ENCODE assay signal across 29 cellular contexts in genomic region chr13:39376088-39376487, GRCh38.
"Had no signal": no experiment of that assay in that cellular context is flagged by ENCODE, and none has a peak within 500 bp of the region (broad histone marks: within the 10 kb centered on the region; RNA-seq: fewer than 3 reads in every experiment).

No MANE protein-coding gene starts in this region.

- H3K36me3 ChIP-seq: breast epithelium had no signal

- ATAC-seq: activated CD8-positive, alpha-beta T cell treated with anti-CD3 and anti-CD28 coated beads for 36 hours; activated T-cell treated with anti-CD3 and anti-CD28 coated beads, Interleukin-2, amount 50 U/mL, for 72 hours; activated T-helper 17 cell treated with anti-CD3 and anti-CD28 coated beads, Interleukin-2, amount 50 U/mL, for 72 hours; body of pancreas; K562; PC-3; Right ventricle myocardium inferior had no signal

- H3K27ac ChIP-seq: body of pancreas, RWPE1 had no signal

- H3K4me3 ChIP-seq: body of pancreas, breast epithelium, K562 had no signal

- H3K9me3 ChIP-seq: body of pancreas, breast epithelium had no signal

- H3K4me1 ChIP-seq: body of pancreas, breast epithelium had no signal

- DNase-seq: activated CD4-positive, alpha-beta T cell treated with anti-CD3 and anti-CD28 coated beads, Interleukin-2, amount 10 ng/mL, durations not matched to agents 24 days and 14 days; activated CD4-positive, alpha-beta T cell treated with anti-CD3 and anti-CD28 coated beads, Interleukin-2, amount 50 U/mL, for 4 hours; activated CD8-positive, alpha-beta T cell treated with anti-CD3 and anti-CD28 coated beads for 36 hours; activated effector memory CD4-positive, alpha-beta T cell treated with anti-CD3 and anti-CD28 coated beads, Interleukin-2, amount 50 U/mL, for 16 hours; activated naive CD4-positive, alpha-beta T cell; activated naive CD4-positive, alpha-beta T cell treated with anti-CD3 and anti-CD28 coated beads, Interleukin-2, amount 50 U/mL, for 16 hours; activated naive CD8-positive, alpha-beta T cell treated with anti-CD3 and anti-CD28 coated beads for 36 hours; activated T-cell treated with anti-CD3 and anti-CD28 coated beads, Interleukin-2, amount 50 U/mL, for 1 hour; activated T-cell treated with anti-CD3 and anti-CD28 coated beads, Interleukin-2, amount 50 U/mL, for 72 hours; amniotic stem cell; aorta; body of pancreas; cerebellar nuclear complex; NCI-H1105; NCI-H1417 treated with DMSO at 0.1 percent for 48 hours; NCI-H187 treated with DMSO at 0.1 percent for 48 hours; NCI-H2081; NCI-H2171 treated with DMSO at 0.1 percent for 48 hours; NCI-H226; NCI-H446 treated with DMSO at 0.1 percent for 48 hours; NCI-H524; NCI-H748 treated with DMSO at 0.1 percent for 48 hours; NK-92 treated with Interleukin-12 subunit alpha and Interleukin-12 subunit beta, amount 100 ng/mL, for 24 hours; PC-3 had no signal

- H3K27me3 ChIP-seq: body of pancreas, breast epithelium had no signal
